ENCODE assay signal across 1 cellular context in the genomic region with DNA sequence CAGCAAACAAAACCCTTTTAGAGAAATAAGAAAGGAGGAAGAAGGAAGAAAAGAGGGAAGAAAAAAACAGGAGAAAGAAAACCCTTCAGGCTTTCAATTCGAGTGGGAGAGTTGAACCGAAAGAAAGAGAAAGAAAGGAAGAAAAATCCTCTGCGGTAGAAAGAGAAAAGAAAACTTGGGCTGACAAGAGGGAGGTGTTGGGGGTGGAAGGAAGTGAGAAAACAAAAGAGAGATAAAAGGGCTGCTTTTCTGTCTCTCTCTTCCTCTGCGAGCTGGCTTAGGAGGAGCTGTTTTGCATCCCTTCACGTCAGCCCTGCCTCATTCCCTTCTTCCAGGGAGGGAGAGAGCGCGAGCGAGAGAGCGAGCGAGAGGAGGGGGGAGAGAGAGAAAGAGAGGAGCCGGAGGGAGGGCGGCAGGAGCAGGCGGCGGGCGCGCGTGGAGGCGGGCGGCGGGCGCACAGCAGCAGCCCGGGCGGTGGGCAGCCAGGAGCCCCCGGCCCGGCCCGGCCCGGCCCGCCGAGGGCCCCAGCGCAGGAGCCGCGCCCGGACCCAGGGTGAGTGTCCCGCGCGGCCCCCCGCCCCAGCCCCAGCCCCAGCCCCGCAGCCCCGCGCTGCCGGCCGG.
TF ChIP-seq lines count a peak whose summit lies in the region.

A gene with protein sequence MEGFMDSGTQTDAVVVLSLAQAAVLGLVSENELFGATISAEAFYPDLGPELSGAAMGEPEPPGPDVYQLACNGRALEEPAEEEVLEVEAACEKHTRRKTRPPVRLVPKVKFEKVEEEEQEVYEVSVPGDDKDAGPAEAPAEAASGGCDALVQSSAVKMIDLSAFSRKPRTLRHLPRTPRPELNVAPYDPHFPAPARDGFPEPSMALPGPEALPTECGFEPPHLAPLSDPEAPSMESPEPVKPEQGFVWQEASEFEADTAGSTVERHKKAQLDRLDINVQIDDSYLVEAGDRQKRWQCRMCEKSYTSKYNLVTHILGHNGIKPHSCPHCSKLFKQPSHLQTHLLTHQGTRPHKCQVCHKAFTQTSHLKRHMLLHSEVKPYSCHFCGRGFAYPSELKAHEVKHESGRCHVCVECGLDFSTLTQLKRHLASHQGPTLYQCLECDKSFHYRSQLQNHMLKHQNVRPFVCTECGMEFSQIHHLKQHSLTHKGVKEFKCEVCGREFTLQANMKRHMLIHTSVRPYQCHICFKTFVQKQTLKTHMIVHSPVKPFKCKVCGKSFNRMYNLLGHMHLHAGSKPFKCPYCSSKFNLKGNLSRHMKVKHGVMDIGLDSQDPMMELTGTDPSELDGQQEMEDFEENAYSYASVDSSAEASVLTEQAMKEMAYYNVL (plus strand): TSS at position 263 of the 621 bp plus-strand sequence. CDS start 65,814 bp downstream, outside the sequence.

TF ChIP-seq in K562, 482 proteins besides CTCF, POLR2A, EP300 and RAD21 (continued from another document and continues in another):
- TF ChIP-seq, protein P1, sequence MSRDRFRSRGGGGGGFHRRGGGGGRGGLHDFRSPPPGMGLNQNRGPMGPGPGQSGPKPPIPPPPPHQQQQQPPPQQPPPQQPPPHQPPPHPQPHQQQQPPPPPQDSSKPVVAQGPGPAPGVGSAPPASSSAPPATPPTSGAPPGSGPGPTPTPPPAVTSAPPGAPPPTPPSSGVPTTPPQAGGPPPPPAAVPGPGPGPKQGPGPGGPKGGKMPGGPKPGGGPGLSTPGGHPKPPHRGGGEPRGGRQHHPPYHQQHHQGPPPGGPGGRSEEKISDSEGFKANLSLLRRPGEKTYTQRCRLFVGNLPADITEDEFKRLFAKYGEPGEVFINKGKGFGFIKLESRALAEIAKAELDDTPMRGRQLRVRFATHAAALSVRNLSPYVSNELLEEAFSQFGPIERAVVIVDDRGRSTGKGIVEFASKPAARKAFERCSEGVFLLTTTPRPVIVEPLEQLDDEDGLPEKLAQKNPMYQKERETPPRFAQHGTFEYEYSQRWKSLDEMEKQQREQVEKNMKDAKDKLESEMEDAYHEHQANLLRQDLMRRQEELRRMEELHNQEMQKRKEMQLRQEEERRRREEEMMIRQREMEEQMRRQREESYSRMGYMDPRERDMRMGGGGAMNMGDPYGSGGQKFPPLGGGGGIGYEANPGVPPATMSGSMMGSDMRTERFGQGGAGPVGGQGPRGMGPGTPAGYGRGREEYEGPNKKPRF (IDR thresholded peaks at IDR 0.05; ENCODE audit: low read depth, low read length): no peak
- TF ChIP-seq KDM1A (IDR thresholded peaks at IDR 0.05) (no peak), BRCA1 (IDR thresholded peaks at IDR 0.05) (no peak), BRCA1 (CRISPR knock-in tag; IDR thresholded peaks at IDR 0.05) (no peak), CXXC5 (CRISPR knock-in tag; IDR thresholded peaks at IDR 0.05) (peak; percentile 51; the same call in 1 of the 2 replicates), SAFB (IDR thresholded peaks at IDR 0.05; ENCODE audit: borderline replicate concordance, low read depth, low read length) (no peak), FOXP1 (CRISPR knock-in tag; IDR thresholded peaks at IDR 0.05) (no peak), TAF15 (IDR thresholded peaks at IDR 0.05; ENCODE audit: low read depth, low read length) (no peak), NCOA6 (IDR thresholded peaks at IDR 0.05) (no peak), POLR2B (IDR thresholded peaks at IDR 0.05; ENCODE audit: low read depth, partially characterized antibody) (peak; percentile 36), STAG1 (CRISPR knock-in tag; IDR thresholded peaks at IDR 0.05; ENCODE audit: borderline replicate concordance) (no peak), MXI1 (IDR thresholded peaks at IDR 0.05; ENCODE audit: low read depth, low read length) (no peak), DDX20 (tag; IDR thresholded peaks at IDR 0.05; ENCODE audit: low read depth) (no peak), ZNF436 (CRISPR knock-in tag; IDR thresholded peaks at IDR 0.05) (no peak), NFRKB (IDR thresholded peaks at IDR 0.05; ENCODE audit: low read depth) (peak; percentile 85), STAT5B (CRISPR knock-in tag; IDR thresholded peaks at IDR 0.05) (no peak), OTX1 (CRISPR knock-in tag; IDR thresholded peaks at IDR 0.05) (0 out of 2 replicates have a peak, but pooled peaks have one; percentile 58), RNF2 (IDR thresholded peaks at IDR 0.05) (no peak), MEIS2 (IDR thresholded peaks at IDR 0.05; ENCODE audit: partially characterized antibody) (no peak)
- TF ChIP-seq, protein P2, sequence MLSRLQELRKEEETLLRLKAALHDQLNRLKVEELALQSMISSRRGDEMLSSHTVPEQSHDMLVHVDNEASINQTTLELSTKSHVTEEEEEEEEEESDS (CRISPR knock-in tag; IDR thresholded peaks at IDR 0.05): no peak
- TF ChIP-seq, protein P3, sequence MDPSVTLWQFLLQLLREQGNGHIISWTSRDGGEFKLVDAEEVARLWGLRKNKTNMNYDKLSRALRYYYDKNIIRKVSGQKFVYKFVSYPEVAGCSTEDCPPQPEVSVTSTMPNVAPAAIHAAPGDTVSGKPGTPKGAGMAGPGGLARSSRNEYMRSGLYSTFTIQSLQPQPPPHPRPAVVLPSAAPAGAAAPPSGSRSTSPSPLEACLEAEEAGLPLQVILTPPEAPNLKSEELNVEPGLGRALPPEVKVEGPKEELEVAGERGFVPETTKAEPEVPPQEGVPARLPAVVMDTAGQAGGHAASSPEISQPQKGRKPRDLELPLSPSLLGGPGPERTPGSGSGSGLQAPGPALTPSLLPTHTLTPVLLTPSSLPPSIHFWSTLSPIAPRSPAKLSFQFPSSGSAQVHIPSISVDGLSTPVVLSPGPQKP (CRISPR knock-in tag; IDR thresholded peaks at IDR 0.05): no peak
- TF ChIP-seq, protein P4, sequence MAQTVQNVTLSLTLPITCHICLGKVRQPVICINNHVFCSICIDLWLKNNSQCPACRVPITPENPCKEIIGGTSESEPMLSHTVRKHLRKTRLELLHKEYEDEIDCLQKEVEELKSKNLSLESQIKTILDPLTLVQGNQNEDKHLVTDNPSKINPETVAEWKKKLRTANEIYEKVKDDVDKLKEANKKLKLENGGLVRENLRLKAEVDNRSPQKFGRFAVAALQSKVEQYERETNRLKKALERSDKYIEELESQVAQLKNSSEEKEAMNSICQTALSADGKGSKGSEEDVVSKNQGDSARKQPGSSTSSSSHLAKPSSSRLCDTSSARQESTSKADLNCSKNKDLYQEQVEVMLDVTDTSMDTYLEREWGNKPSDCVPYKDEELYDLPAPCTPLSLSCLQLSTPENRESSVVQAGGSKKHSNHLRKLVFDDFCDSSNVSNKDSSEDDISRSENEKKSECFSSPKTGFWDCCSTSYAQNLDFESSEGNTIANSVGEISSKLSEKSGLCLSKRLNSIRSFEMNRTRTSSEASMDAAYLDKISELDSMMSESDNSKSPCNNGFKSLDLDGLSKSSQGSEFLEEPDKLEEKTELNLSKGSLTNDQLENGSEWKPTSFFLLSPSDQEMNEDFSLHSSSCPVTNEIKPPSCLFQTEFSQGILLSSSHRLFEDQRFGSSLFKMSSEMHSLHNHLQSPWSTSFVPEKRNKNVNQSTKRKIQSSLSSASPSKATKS (CRISPR knock-in tag; IDR thresholded peaks at IDR 0.05): no peak
- TF ChIP-seq, protein P5, sequence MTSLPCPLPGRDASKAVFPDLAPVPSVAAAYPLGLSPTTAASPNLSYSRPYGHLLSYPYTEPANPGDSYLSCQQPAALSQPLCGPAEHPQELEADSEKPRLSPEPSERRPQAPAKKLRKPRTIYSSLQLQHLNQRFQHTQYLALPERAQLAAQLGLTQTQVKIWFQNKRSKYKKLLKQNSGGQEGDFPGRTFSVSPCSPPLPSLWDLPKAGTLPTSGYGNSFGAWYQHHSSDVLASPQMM (CRISPR knock-in tag; IDR thresholded peaks at IDR 0.05): no peak
- TF ChIP-seq, protein P6, sequence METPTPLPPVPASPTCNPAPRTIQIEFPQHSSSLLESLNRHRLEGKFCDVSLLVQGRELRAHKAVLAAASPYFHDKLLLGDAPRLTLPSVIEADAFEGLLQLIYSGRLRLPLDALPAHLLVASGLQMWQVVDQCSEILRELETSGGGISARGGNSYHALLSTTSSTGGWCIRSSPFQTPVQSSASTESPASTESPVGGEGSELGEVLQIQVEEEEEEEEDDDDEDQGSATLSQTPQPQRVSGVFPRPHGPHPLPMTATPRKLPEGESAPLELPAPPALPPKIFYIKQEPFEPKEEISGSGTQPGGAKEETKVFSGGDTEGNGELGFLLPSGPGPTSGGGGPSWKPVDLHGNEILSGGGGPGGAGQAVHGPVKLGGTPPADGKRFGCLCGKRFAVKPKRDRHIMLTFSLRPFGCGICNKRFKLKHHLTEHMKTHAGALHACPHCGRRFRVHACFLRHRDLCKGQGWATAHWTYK (CRISPR knock-in tag; IDR thresholded peaks at IDR 0.05): no peak
- TF ChIP-seq, protein P7, sequence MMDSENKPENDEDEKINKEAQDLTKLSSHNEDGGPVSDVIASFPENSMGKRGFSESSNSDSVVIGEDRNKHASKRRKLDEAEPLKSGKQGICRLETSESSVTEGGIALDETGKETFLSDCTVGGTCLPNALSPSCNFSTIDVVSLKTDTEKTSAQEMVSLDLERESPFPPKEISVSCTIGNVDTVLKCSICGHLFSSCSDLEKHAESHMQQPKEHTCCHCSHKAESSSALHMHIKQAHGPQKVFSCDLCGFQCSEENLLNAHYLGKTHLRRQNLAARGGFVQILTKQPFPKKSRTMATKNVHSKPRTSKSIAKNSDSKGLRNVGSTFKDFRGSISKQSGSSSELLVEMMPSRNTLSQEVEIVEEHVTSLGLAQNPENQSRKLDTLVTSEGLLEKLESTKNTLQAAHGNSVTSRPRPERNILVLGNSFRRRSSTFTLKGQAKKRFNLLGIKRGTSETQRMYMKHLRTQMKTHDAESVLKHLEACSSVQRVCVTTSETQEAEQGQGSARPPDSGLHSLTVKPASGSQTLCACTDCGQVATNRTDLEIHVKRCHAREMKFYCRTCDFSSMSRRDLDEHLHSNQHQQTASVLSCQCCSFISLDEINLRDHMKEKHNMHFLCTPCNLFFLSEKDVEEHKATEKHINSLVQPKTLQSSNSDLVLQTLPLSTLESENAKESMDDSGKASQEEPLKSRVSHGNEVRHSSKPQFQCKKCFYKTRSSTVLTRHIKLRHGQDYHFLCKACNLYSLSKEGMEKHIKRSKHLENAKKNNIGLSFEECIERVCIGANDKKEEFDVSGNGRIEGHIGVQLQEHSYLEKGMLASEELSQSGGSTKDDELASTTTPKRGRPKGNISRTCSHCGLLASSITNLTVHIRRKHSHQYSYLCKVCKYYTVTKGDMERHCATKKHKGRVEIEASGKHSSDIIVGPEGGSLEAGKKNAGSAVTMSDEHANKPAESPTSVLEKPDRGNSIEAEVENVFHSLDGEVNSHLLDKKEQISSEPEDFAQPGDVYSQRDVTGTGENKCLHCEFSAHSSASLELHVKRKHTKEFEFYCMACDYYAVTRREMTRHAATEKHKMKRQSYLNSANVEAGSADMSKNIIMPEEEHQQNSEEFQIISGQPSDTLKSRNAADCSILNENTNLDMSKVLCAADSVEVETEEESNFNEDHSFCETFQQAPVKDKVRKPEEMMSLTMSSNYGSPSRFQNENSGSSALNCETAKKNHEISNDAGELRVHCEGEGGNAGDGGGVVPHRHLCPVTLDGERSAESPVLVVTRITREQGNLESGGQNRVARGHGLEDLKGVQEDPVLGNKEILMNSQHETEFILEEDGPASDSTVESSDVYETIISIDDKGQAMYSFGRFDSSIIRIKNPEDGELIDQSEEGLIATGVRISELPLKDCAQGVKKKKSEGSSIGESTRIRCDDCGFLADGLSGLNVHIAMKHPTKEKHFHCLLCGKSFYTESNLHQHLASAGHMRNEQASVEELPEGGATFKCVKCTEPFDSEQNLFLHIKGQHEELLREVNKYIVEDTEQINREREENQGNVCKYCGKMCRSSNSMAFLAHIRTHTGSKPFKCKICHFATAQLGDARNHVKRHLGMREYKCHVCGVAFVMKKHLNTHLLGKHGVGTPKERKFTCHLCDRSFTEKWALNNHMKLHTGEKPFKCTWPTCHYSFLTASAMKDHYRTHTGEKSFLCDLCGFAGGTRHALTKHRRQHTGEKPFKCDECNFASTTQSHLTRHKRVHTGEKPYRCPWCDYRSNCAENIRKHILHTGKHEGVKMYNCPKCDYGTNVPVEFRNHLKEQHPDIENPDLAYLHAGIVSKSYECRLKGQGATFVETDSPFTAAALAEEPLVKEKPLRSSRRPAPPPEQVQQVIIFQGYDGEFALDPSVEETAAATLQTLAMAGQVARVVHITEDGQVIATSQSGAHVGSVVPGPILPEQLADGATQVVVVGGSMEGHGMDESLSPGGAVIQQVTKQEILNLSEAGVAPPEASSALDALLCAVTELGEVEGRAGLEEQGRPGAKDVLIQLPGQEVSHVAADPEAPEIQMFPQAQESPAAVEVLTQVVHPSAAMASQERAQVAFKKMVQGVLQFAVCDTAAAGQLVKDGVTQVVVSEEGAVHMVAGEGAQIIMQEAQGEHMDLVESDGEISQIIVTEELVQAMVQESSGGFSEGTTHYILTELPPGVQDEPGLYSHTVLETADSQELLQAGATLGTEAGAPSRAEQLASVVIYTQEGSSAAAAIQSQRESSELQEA (IDR thresholded peaks at IDR 0.05; ENCODE audit: low read depth): no peak
- TF ChIP-seq, protein P8, sequence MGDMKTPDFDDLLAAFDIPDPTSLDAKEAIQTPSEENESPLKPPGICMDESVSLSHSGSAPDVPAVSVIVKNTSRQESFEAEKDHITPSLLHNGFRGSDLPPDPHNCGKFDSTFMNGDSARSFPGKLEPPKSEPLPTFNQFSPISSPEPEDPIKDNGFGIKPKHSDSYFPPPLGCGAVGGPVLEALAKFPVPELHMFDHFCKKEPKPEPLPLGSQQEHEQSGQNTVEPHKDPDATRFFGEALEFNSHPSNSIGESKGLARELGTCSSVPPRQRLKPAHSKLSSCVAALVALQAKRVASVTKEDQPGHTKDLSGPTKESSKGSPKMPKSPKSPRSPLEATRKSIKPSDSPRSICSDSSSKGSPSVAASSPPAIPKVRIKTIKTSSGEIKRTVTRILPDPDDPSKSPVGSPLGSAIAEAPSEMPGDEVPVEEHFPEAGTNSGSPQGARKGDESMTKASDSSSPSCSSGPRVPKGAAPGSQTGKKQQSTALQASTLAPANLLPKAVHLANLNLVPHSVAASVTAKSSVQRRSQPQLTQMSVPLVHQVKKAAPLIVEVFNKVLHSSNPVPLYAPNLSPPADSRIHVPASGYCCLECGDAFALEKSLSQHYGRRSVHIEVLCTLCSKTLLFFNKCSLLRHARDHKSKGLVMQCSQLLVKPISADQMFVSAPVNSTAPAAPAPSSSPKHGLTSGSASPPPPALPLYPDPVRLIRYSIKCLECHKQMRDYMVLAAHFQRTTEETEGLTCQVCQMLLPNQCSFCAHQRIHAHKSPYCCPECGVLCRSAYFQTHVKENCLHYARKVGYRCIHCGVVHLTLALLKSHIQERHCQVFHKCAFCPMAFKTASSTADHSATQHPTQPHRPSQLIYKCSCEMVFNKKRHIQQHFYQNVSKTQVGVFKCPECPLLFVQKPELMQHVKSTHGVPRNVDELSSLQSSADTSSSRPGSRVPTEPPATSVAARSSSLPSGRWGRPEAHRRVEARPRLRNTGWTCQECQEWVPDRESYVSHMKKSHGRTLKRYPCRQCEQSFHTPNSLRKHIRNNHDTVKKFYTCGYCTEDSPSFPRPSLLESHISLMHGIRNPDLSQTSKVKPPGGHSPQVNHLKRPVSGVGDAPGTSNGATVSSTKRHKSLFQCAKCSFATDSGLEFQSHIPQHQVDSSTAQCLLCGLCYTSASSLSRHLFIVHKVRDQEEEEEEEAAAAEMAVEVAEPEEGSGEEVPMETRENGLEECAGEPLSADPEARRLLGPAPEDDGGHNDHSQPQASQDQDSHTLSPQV (IDR thresholded peaks at IDR 0.05): no peak
